In genomic region chr9:78756813-78757510, GRCh38 we compare ENCODE assay signal across 17 cellular contexts.
DNase-seq lines count a peak whose midpoint lies in the region; ATAC-seq and TF ChIP-seq lines count a peak whose summit lies in the region.
"Had no signal": no experiment of that assay in that cellular context is flagged by ENCODE, and none has a peak within 500 bp of the region (broad histone marks: within the 10 kb centered on the region; RNA-seq: fewer than 3 reads in every experiment).

No MANE protein-coding gene starts in this region.

- no peaks in the 10 kb centered on the region for H3K36me3 Mint-ChIP-seq in endothelial cell (ENCODE audit: low read depth, unreplicated experiment)
- H3K36me3 Mint-ChIP-seq: activated naive CD4-positive, alpha-beta T cell treated with anti-CD3 and anti-CD28 coated beads, Interleukin-2, amount 10 ng/mL, durations not matched to agents 7 days and 5 days had no signal

- no peaks in the 10 kb centered on the region for H3K27me3 Mint-ChIP-seq in endothelial cell (ENCODE audit: unreplicated experiment)
- H3K27me3 Mint-ChIP-seq: activated CD4-positive, alpha-beta memory T cell treated with anti-CD3 and anti-CD28 coated beads, Interleukin-2, amount 10 ng/mL, durations not matched to agents 7 days and 5 days; activated naive CD4-positive, alpha-beta T cell treated with anti-CD3 and anti-CD28 coated beads, Interleukin-2, amount 10 ng/mL, durations not matched to agents 7 days and 5 days; central memory CD8-positive, alpha-beta T cell had no signal

- DNase-seq in GM13977 (ENCODE audit: low spot score) (peak; percentile 3), left lobe of liver (ENCODE audit: low spot score) (no peak), endothelial cell (ENCODE audit: low spot score) (no peak), T-helper 9 cell (no peak)
- no peak for DNase-seq in activated T-cell treated with anti-CD3 and anti-CD28 coated beads, Interleukin-2, amount 50 U/mL, for 48 hours
- DNase-seq: activated CD4-positive, alpha-beta memory T cell treated with anti-CD3 and anti-CD28 coated beads, Interleukin-2, amount 10 ng/mL, durations not matched to agents 7 days and 5 days; activated naive CD4-positive, alpha-beta T cell treated with anti-CD3 and anti-CD28 coated beads, Interleukin-2, amount 10 ng/mL, durations not matched to agents 7 days and 5 days; erythroblast; mesenchymal stem cell; occipital lobe; stimulated activated CD4-positive, alpha-beta T cell treated with anti-CD3 and anti-CD28 coated beads, Interleukin-12 subunit alpha, Interleukin-12 subunit beta, amount 100 ng/mL, for 4 hours; stimulated activated CD8-positive, alpha-beta memory T cell treated with anti-CD3 and anti-CD28 coated beads, Interleukin-4, amount 100 ng/mL, for 48 hours had no signal

- in situ Hi-C loops in GM13977 (cut with MboI; ENCODE audit: low pct_unique_long_range_greater_than_20kb, low sequenced_read_pairs, unreplicated experiment): no loop called here

- no peak overlapping the region for H3K4me3 Mint-ChIP-seq in endothelial cell (ENCODE audit: unreplicated experiment)
- H3K4me3 Mint-ChIP-seq: activated CD4-positive, alpha-beta memory T cell treated with anti-CD3 and anti-CD28 coated beads, Interleukin-2, amount 10 ng/mL, durations not matched to agents 7 days and 5 days; activated naive CD4-positive, alpha-beta T cell treated with anti-CD3 and anti-CD28 coated beads, Interleukin-2, amount 10 ng/mL, durations not matched to agents 7 days and 5 days; central memory CD8-positive, alpha-beta T cell had no signal

- H3K27ac Mint-ChIP-seq in endothelial cell (ENCODE audit: unreplicated experiment): no peak overlapping the region
- H3K27ac Mint-ChIP-seq: activated CD4-positive, alpha-beta memory T cell treated with anti-CD3 and anti-CD28 coated beads, Interleukin-2, amount 10 ng/mL, durations not matched to agents 7 days and 5 days; activated naive CD4-positive, alpha-beta T cell treated with anti-CD3 and anti-CD28 coated beads, Interleukin-2, amount 10 ng/mL, durations not matched to agents 7 days and 5 days had no signal

- peak; percentile 92 for ATAC-seq in GM21360 (IDR thresholded peaks at IDR 0.05; ENCODE audit: unreplicated experiment)
- ATAC-seq in HG02884 (IDR thresholded peaks at IDR 0.05; ENCODE audit: unreplicated experiment): peak; percentile 84
- ATAC-seq in HG03571 (IDR thresholded peaks at IDR 0.05; ENCODE audit: unreplicated experiment): peak; percentile 81
- ATAC-seq in left lobe of liver: no peak
- ATAC-seq: Panc1 had no signal

- no peaks in the 10 kb centered on the region for H3K9me3 Mint-ChIP-seq in endothelial cell (ENCODE audit: unreplicated experiment)
- H3K9me3 Mint-ChIP-seq: activated CD4-positive, alpha-beta memory T cell treated with anti-CD3 and anti-CD28 coated beads, Interleukin-2, amount 10 ng/mL, durations not matched to agents 7 days and 5 days; activated naive CD4-positive, alpha-beta T cell treated with anti-CD3 and anti-CD28 coated beads, Interleukin-2, amount 10 ng/mL, durations not matched to agents 7 days and 5 days had no signal

- peaks cover 4% of the 10 kb centered on the region for H3K4me1 Mint-ChIP-seq in endothelial cell (ENCODE audit: unreplicated experiment)
- H3K4me1 Mint-ChIP-seq: activated CD4-positive, alpha-beta memory T cell treated with anti-CD3 and anti-CD28 coated beads, Interleukin-2, amount 10 ng/mL, durations not matched to agents 7 days and 5 days; activated naive CD4-positive, alpha-beta T cell treated with anti-CD3 and anti-CD28 coated beads, Interleukin-2, amount 10 ng/mL, durations not matched to agents 7 days and 5 days; central memory CD8-positive, alpha-beta T cell had no signal

- TF ChIP-seq CTCF in GM13977 (IDR thresholded peaks at IDR 0.05; ENCODE audit: extremely low read depth, insufficient read depth, missing control alignments) (no peak), endothelial cell (IDR thresholded peaks at IDR 0.05; ENCODE audit: unreplicated experiment) (no peak)
